In genomic region chr5:119453045-119453383, GRCh38 we compare ENCODE assay signal across 8 cellular contexts. TPM values are rescaled to one million over a fixed set of nuclear protein-coding genes. Genes with fewer than 3 reads are reported as not detected.
DNase-seq lines count a peak whose midpoint lies in the region; ATAC-seq and TF ChIP-seq lines count a peak whose summit lies in the region.

No MANE protein-coding gene starts in this region.

- H3K27me3 Mint-ChIP-seq in activated CD8-positive, alpha-beta T cell treated with anti-CD3 and anti-CD28 coated beads for 36 hours, result no peaks in the 10 kb centered on the region

- H3K9me3 Mint-ChIP-seq in activated CD8-positive, alpha-beta T cell treated with anti-CD3 and anti-CD28 coated beads for 36 hours, result peaks cover 4% of the 10 kb centered on the region

- peak overlapping the region; percentile 85 for H3K4me3 Mint-ChIP-seq in activated CD8-positive, alpha-beta T cell treated with anti-CD3 and anti-CD28 coated beads for 36 hours

- no peak overlapping the region for H3K4ac ChIP-seq in trophoblast cell (ENCODE audit: low read depth, low read length)

- H3K9me3 ChIP-seq in BLaER1, result peaks cover 24% of the 10 kb centered on the region
- peaks cover 7% of the 10 kb centered on the region for H3K9me3 ChIP-seq in trophoblast cell (ENCODE audit: insufficient read depth, low read depth, low read length)

- no peak overlapping the region for H2AK5ac ChIP-seq in trophoblast cell (ENCODE audit: low read length)

- H3K36me3 Mint-ChIP-seq in activated CD8-positive, alpha-beta T cell treated with anti-CD3 and anti-CD28 coated beads for 36 hours (ENCODE audit: low read depth), result peaks cover 9% of the 10 kb centered on the region

- intact Hi-C loops in activated CD8-positive, alpha-beta T cell treated with anti-CD3 and anti-CD28 coated beads for 36 hours (cut with micrococcal nuclease), result no loop called here
- intact Hi-C loops in Right ventricle myocardium superior (cut with DNase I), result no loop called here

- H3K9ac ChIP-seq in BLaER1 (peak overlapping the region; percentile 80), trophoblast cell (ENCODE audit: low read length) (peak overlapping the region; percentile 12)

- H2BK5ac ChIP-seq in trophoblast cell (ENCODE audit: low read depth, low read length, poor library complexity), result no peak overlapping the region

- peak overlapping the region; percentile 79 for H3K4me3 ChIP-seq in BLaER1
- H3K4me3 ChIP-seq in trophoblast cell (ENCODE audit: low read depth, low read length), result peak overlapping the region; percentile 94

- POLR2A ChIA-PET in activated CD8-positive, alpha-beta T cell treated with anti-CD3 and anti-CD28 coated beads for 36 hours (lab: Charles Lee), result no interaction called here

- H4K12ac ChIP-seq in trophoblast cell (ENCODE audit: low read depth, low read length), result no peak overlapping the region

- ATAC-seq in GM19328 (IDR thresholded peaks at IDR 0.05; ENCODE audit: unreplicated experiment), result peak; percentile 3
- peak; percentile 6 for ATAC-seq in HG03521 (IDR thresholded peaks at IDR 0.05; ENCODE audit: unreplicated experiment)
- ATAC-seq in activated CD8-positive, alpha-beta T cell treated with anti-CD3 and anti-CD28 coated beads for 36 hours, result peak; percentile 11
- ATAC-seq in Right ventricle myocardium superior (ENCODE audit: poor library complexity), result peak; percentile 61

- no peaks in the 10 kb centered on the region for H3K27me3 ChIP-seq in BLaER1
- H3K27me3 ChIP-seq in trophoblast cell (ENCODE audit: insufficient read depth, low read length), result no peaks in the 10 kb centered on the region

- H4K20me1 ChIP-seq in BLaER1, result no peaks in the 10 kb centered on the region

- H3K27ac ChIP-seq in BLaER1 (peak overlapping the region; percentile 79; the same call in 1 of the 2 replicates), trophoblast cell (ENCODE audit: low read depth, low read length) (peak overlapping the region; percentile 65)

- H3K79me1 ChIP-seq in trophoblast cell (ENCODE audit: low read length), result peaks cover 4% of the 10 kb centered on the region

- H3K4me1 ChIP-seq in BLaER1 (peaks cover 23% of the 10 kb centered on the region), trophoblast cell (ENCODE audit: control insufficient read depth in 1 of 2, insufficient read depth in 2 of 2, low read length in 2 of 2) (peaks cover 0 to 4% of the 10 kb centered on the region in 2 experiments)

- H3K27ac Mint-ChIP-seq in activated CD8-positive, alpha-beta T cell treated with anti-CD3 and anti-CD28 coated beads for 36 hours, result peak overlapping the region; percentile 83

- peak overlapping the region; percentile 76 for H3K4me2 ChIP-seq in BLaER1
- H3K4me2 ChIP-seq in trophoblast cell (ENCODE audit: low read length), result peak overlapping the region; percentile 90

- CTCF ChIA-PET in activated CD8-positive, alpha-beta T cell treated with anti-CD3 and anti-CD28 coated beads for 36 hours (lab: Charles Lee), result interaction anchor here (1.1 to 3.0 kb wide), 5 partner anchors 14 to 465 kb away, joined by 3 to 14 read pairs (median 7); partner anchors contain the start of gene DTWD2

- H2BK12ac ChIP-seq in trophoblast cell (ENCODE audit: low read length), result no peak overlapping the region

- H3K36me3 ChIP-seq in BLaER1, result peaks cover 12% of the 10 kb centered on the region; the same call in 1 of the 2 replicates
- no peaks in the 10 kb centered on the region for H3K36me3 ChIP-seq in trophoblast cell (ENCODE audit: control insufficient read depth in 1 of 2, insufficient read depth in 2 of 2, low read length in 2 of 2)

- no peak overlapping the region for H3K18ac ChIP-seq in trophoblast cell (ENCODE audit: low read length)

- no CpG with 5 or more reads among the region's 13 CpGs for WGBS in trophoblast cell (ENCODE audit: extremely low coverage, insufficient coverage, insufficient read length)

- no peak for DNase-seq in activated CD8-positive, alpha-beta T cell treated with anti-CD3 and anti-CD28 coated beads for 36 hours
- DNase-seq in Right ventricle myocardium superior, result no peak
- no peak for DNase-seq in trophoblast cell
- no peak for DNase-seq in NCI-H1417 (lab: John Stamatoyannopoulos, UW)
- no peak for DNase-seq in NCI-H526 treated with DMSO at 0.1 percent for 48 hours (lab: John Stamatoyannopoulos, UW)

- no peak overlapping the region for H3K23ac ChIP-seq in trophoblast cell (ENCODE audit: low read length)

- peak overlapping the region; percentile 8 for H2AFZ ChIP-seq in trophoblast cell (ENCODE audit: insufficient read depth, low read length, poor library complexity)

- H2BK120ac ChIP-seq in trophoblast cell (ENCODE audit: insufficient read depth, low read length, poor library complexity), result no peak overlapping the region

- H4K91ac ChIP-seq in trophoblast cell (ENCODE audit: low read depth, low read length), result no peak overlapping the region

- H3K14ac ChIP-seq in trophoblast cell (ENCODE audit: low read length), result no peak overlapping the region

- no peak for TF ChIP-seq CTCF in activated CD8-positive, alpha-beta T cell treated with anti-CD3 and anti-CD28 coated beads for 36 hours (IDR thresholded peaks at IDR 0.05)

- peaks cover 3% of the 10 kb centered on the region for H3K79me2 ChIP-seq in trophoblast cell (ENCODE audit: control insufficient read depth, insufficient read depth, low read length, poor library complexity)

- no peak overlapping the region for H4K8ac ChIP-seq in trophoblast cell (ENCODE audit: low read depth, low read length)

- H3K4me1 Mint-ChIP-seq in activated CD8-positive, alpha-beta T cell treated with anti-CD3 and anti-CD28 coated beads for 36 hours (ENCODE audit: low read depth), result peaks cover 21% of the 10 kb centered on the region

RNA-seq across cellular contexts. Expression of gene HSD17B4, which starts 0.7 kb away (rescaled TPM):
- 100 to 1,000 TPM in 1 of 2 experiments, 10 to 100 TPM in 1; 94.3 to 111 TPM for total RNA-seq in activated CD8-positive, alpha-beta T cell treated with anti-CD3 and anti-CD28 coated beads for 36 hours
- 315 TPM for total RNA-seq in Right ventricle myocardium superior
- 119 and 125 TPM in 2 replicates for polyA plus RNA-seq in trophoblast cell (2013)

Comparison
In these comparisons a context has a peak if more than half of its experiments do, and no peak if none do; other contexts are left out.
1. ATAC-seq: peak in every context shown above with its lines; median percentile 61 in Right ventricle myocardium superior; 11 in activated CD8-positive, alpha-beta T cell treated with anti-CD3 and anti-CD28 coated beads for 36 hours; 6 in HG03521; 3 in GM19328.